Comparison of ENCODE assay signal across 17 cellular contexts in genomic region chr16:2337431-2338296, GRCh38. TPM values are rescaled to one million over a fixed set of nuclear protein-coding genes. Genes with fewer than 3 reads are reported as not detected.
DNase-seq lines count a peak whose midpoint lies in the region; ATAC-seq and TF ChIP-seq lines count a peak whose summit lies in the region.
"Had no signal": no experiment of that assay in that cellular context is flagged by ENCODE, and none has a peak within 500 bp of the region (broad histone marks: within the 10 kb centered on the region; RNA-seq: fewer than 3 reads in every experiment).

No MANE protein-coding gene starts in this region.

- TF ChIP-seq CTCF in brain (conservative IDR thresholded peaks at IDR 0.05) (no peak), osteocyte (IDR thresholded peaks at IDR 0.05) (no peak), sigmoid colon (IDR thresholded peaks at IDR 0.05) (no peak)

- no peaks in the 10 kb centered on the region for H3K9me3 Mint-ChIP-seq in activated T-cell treated with anti-CD3 and anti-CD28 coated beads, Interleukin-2, amount 50 U/mL, for 24 hours
- no peaks in the 10 kb centered on the region for H3K9me3 Mint-ChIP-seq in activated T-cell treated with anti-CD3 and anti-CD28 coated beads, Interleukin-2, amount 50 U/mL, for 72 hours
- H3K9me3 Mint-ChIP-seq in brain (peaks cover 0 to 4% (median 0%) of the 10 kb centered on the region in 5 experiments), osteocyte (ENCODE audit: unreplicated experiment) (no peaks in the 10 kb centered on the region)
- H3K9me3 Mint-ChIP-seq: dendritic cell treated with granulocyte-macrophage colony-stimulating factor and Interleukin-4, amounts not matched to agents 40 ng/mL and 50 ng/mL, for 4 days; T-helper 2 cell treated with Interferon-gamma antibody and Interleukin-4, amounts not matched to agents 5 μg/mL and 100 μg/mL, for 36 hours had no signal

- H3K27me3 Mint-ChIP-seq in activated T-cell treated with anti-CD3 and anti-CD28 coated beads, Interleukin-2, amount 50 U/mL, for 24 hours, result peaks cover 11% of the 10 kb centered on the region
- H3K27me3 Mint-ChIP-seq in activated T-cell treated with anti-CD3 and anti-CD28 coated beads, Interleukin-2, amount 50 U/mL, for 72 hours (ENCODE audit: low read depth), result peaks cover 5% of the 10 kb centered on the region
- peaks cover 19% of the 10 kb centered on the region for H3K27me3 Mint-ChIP-seq in brain
- H3K27me3 Mint-ChIP-seq in osteocyte (ENCODE audit: unreplicated experiment), result peaks cover 5% of the 10 kb centered on the region

- peaks cover 21% of the 10 kb centered on the region for H3K4me1 Mint-ChIP-seq in activated T-cell treated with anti-CD3 and anti-CD28 coated beads, Interleukin-2, amount 50 U/mL, for 24 hours (ENCODE audit: low read depth)
- peaks cover 20% of the 10 kb centered on the region for H3K4me1 Mint-ChIP-seq in activated T-cell treated with anti-CD3 and anti-CD28 coated beads, Interleukin-2, amount 50 U/mL, for 72 hours (ENCODE audit: low read depth)
- H3K4me1 Mint-ChIP-seq in brain (peaks cover 43% of the 10 kb centered on the region), osteocyte (ENCODE audit: unreplicated experiment) (peaks cover 14% of the 10 kb centered on the region)

- H3K27me3 ChIP-seq in sigmoid colon, result no peaks in the 10 kb centered on the region

- no peaks in the 10 kb centered on the region for H3K36me3 ChIP-seq in sigmoid colon
- H3K36me3 ChIP-seq: stomach had no signal

- H3K27ac ChIP-seq in sigmoid colon, result no peak overlapping the region
- H3K27ac ChIP-seq: hepatocyte, stomach had no signal

- H3K9me3 ChIP-seq in sigmoid colon, result no peaks in the 10 kb centered on the region

- no peak overlapping the region for H3K4me3 ChIP-seq in sigmoid colon
- H3K4me3 ChIP-seq: hepatocyte, stomach had no signal

- intact Hi-C loops in sigmoid colon (cut with DNase I), result no loop called here

- TF ChIP-seq POLR2A in sigmoid colon (IDR thresholded peaks at IDR 0.05), result no peak

- H3K27ac Mint-ChIP-seq in activated T-cell treated with anti-CD3 and anti-CD28 coated beads, Interleukin-2, amount 50 U/mL, for 24 hours, result peak overlapping the region; percentile 58
- H3K27ac Mint-ChIP-seq in activated T-cell treated with anti-CD3 and anti-CD28 coated beads, Interleukin-2, amount 50 U/mL, for 72 hours, result no peak overlapping the region
- H3K27ac Mint-ChIP-seq in brain (peak overlapping the region in 2 of 5 experiments; percentile 28 to 33), osteocyte (ENCODE audit: unreplicated experiment) (no peak overlapping the region)
- H3K27ac Mint-ChIP-seq: dendritic cell treated with granulocyte-macrophage colony-stimulating factor and Interleukin-4, amounts not matched to agents 40 ng/mL and 50 ng/mL, for 4 days; T-helper 2 cell treated with Interferon-gamma antibody and Interleukin-4, amounts not matched to agents 5 μg/mL and 100 μg/mL, for 36 hours had no signal

- TF ChIP-seq EP300 in sigmoid colon (IDR thresholded peaks at IDR 0.05), result no peak

- H3K36me3 Mint-ChIP-seq in activated T-cell treated with anti-CD3 and anti-CD28 coated beads, Interleukin-2, amount 50 U/mL, for 24 hours (ENCODE audit: low read depth), result peaks cover 8% of the 10 kb centered on the region
- peaks cover 0 to 5% of the 10 kb centered on the region in 2 donors for H3K36me3 Mint-ChIP-seq in activated T-cell treated with anti-CD3 and anti-CD28 coated beads, Interleukin-2, amount 50 U/mL, for 72 hours (ENCODE audit: insufficient read depth in 2 of 2)
- H3K36me3 Mint-ChIP-seq in brain, result no peaks in the 10 kb centered on the region
- H3K36me3 Mint-ChIP-seq in osteocyte (ENCODE audit: unreplicated experiment), result no peaks in the 10 kb centered on the region

- no peak for DNase-seq in activated T-cell treated with anti-CD3 and anti-CD28 coated beads, Interleukin-2, amount 50 U/mL, for 24 hours
- no peak for DNase-seq in activated T-cell treated with anti-CD3 and anti-CD28 coated beads, Interleukin-2, amount 50 U/mL, for 72 hours
- DNase-seq in NCI-H1092 treated with DMSO at 0.1 percent for 48 hours (lab: John Stamatoyannopoulos, UW), result peak; percentile 29
- peak; percentile 69 for DNase-seq in osteocyte (ENCODE audit: extremely low spot score, unreplicated experiment)
- no peak for DNase-seq in activated gamma-delta T cell (lab: John Stamatoyannopoulos, UW)
- no peak for DNase-seq in sigmoid colon
- DNase-seq: activated CD4-positive, alpha-beta T cell treated with anti-CD3 and anti-CD28 coated beads for 1 hour; DND-41; NCI-H146; Right ventricle myocardium superior; stimulated activated CD4-positive, alpha-beta T cell treated with anti-CD3 and anti-CD28 coated beads, Interleukin-12 subunit alpha, Interleukin-12 subunit beta, amount 100 ng/mL, for 4 hours; stomach had no signal

- WGBS in sigmoid colon, 2 donors, result 80 to 88% methylated on average over 15 of the region's 15 CpGs

- peaks cover 0 to 27% (median 22%) of the 10 kb centered on the region in 4 donors for H3K4me1 ChIP-seq in sigmoid colon

- no peak for ATAC-seq in activated T-cell treated with anti-CD3 and anti-CD28 coated beads, Interleukin-2, amount 50 U/mL, for 72 hours (replicated peaks in 1 of 2)
- ATAC-seq in HG03442 (IDR thresholded peaks at IDR 0.05; ENCODE audit: unreplicated experiment), result no peak

- peak overlapping the region; percentile 11 for H3K4me3 Mint-ChIP-seq in activated T-cell treated with anti-CD3 and anti-CD28 coated beads, Interleukin-2, amount 50 U/mL, for 24 hours
- H3K4me3 Mint-ChIP-seq in activated T-cell treated with anti-CD3 and anti-CD28 coated beads, Interleukin-2, amount 50 U/mL, for 72 hours, result no peak overlapping the region
- H3K4me3 Mint-ChIP-seq in brain (peak overlapping the region; percentile 61 to 94 (median 73)), osteocyte (ENCODE audit: unreplicated experiment) (no peak overlapping the region)
- H3K4me3 Mint-ChIP-seq: dendritic cell treated with granulocyte-macrophage colony-stimulating factor and Interleukin-4, amounts not matched to agents 40 ng/mL and 50 ng/mL, for 4 days; T-helper 2 cell treated with Interferon-gamma antibody and Interleukin-4, amounts not matched to agents 5 μg/mL and 100 μg/mL, for 36 hours had no signal

RNA-seq across cellular contexts. Expression of gene ABCA3, which starts 2.9 kb away (rescaled TPM):
- total RNA-seq in activated T-cell treated with anti-CD3 and anti-CD28 coated beads, Interleukin-2, amount 50 U/mL, for 72 hours, result 10 to 100 TPM; 13.7 to 14.6 TPM
- polyA plus RNA-seq in brain (ENCODE audit: insufficient read depth, low read depth, low replicate concordance) (75.4 TPM), sigmoid colon (1 to 10 TPM in 1 of 3 donors, under 1 TPM in 2; 0.46 to 4.2 (median 0.60) TPM)
- total RNA-seq in osteocyte (20.4 and 21.0 TPM in 2 replicates), sigmoid colon (10 to 100 TPM in 1 of 4 donors, 1 to 10 TPM in 3; 4.9 to 21.3 (median 7.4) TPM)

Comparison
In these comparisons a context has a peak if more than half of its experiments do, and no peak if none do; other contexts are left out.
1. H3K4me3 Mint-ChIP-seq: peak in activated T-cell treated with anti-CD3 and anti-CD28 coated beads, Interleukin-2, amount 50 U/mL, for 24 hours (single experiment) and brain (5 of 5); none in activated T-cell treated with anti-CD3 and anti-CD28 coated beads, Interleukin-2, amount 50 U/mL, for 72 hours (0 of 2) and osteocyte (single experiment).
2. DNase-seq: peak in NCI-H1092 treated with DMSO at 0.1 percent for 48 hours (single experiment) and osteocyte (single experiment); none in activated T-cell treated with anti-CD3 and anti-CD28 coated beads, Interleukin-2, amount 50 U/mL, for 24 hours (single experiment), activated T-cell treated with anti-CD3 and anti-CD28 coated beads, Interleukin-2, amount 50 U/mL, for 72 hours (0 of 2), activated gamma-delta T cell (single experiment) and sigmoid colon (single experiment).